Comparison of ENCODE assay signal across 1 cellular context in genomic region chr7:480531-481218, GRCh38.
TF ChIP-seq lines count a peak whose summit lies in the region.

No MANE protein-coding gene starts in this region.

TF ChIP-seq in GM23338, 12 proteins besides CTCF, POLR2A, EP300 and RAD21 (continued from another document):
- TF ChIP-seq ZNF462 (CRISPR knock-in tag; IDR thresholded peaks at IDR 0.05): no peak
- TF ChIP-seq ZNF331 (CRISPR knock-in tag; IDR thresholded peaks at IDR 0.05; ENCODE audit: low read depth): no peak
- TF ChIP-seq ZNF114 (CRISPR knock-in tag; IDR thresholded peaks at IDR 0.05): no peak
- no peak for TF ChIP-seq JUNB (IDR thresholded peaks at IDR 0.05; ENCODE audit: unreplicated experiment)
- no peak for TF ChIP-seq ETS1 (IDR thresholded peaks at IDR 0.05)
